Comparison of ENCODE assay signal across 12 cellular contexts in genomic region chr2:32838418-32838817, GRCh38.
A peak's percentile ranks its signal among the peaks of the same experiment; 100 is the strongest.
DNase-seq lines count a peak whose midpoint lies in the region; ATAC-seq and TF ChIP-seq lines count a peak whose summit lies in the region.
"Had no signal": no experiment of that assay in that cellular context is flagged by ENCODE, and none has a peak within 500 bp of the region (broad histone marks: within the 10 kb centered on the region; RNA-seq: fewer than 3 reads in every experiment).

No MANE protein-coding gene starts in this region.

- no peaks in the 10 kb centered on the region for H3K36me3 ChIP-seq in PC-3 (ENCODE audit: low read depth, low read length)
- H3K36me3 ChIP-seq: colonic mucosa had no signal

- no peaks in the 10 kb centered on the region for H3K4me1 ChIP-seq in PC-3 (ENCODE audit: insufficient read depth, low read length)
- H3K4me1 ChIP-seq: colonic mucosa had no signal

- no peaks in the 10 kb centered on the region for H3F3A ChIP-seq in PC-3 (ENCODE audit: low read length, unreplicated experiment)

- H3K4me1 Mint-ChIP-seq in activated T-cell treated with anti-CD3 and anti-CD28 coated beads, Interleukin-2, amount 50 U/mL, for 4 hours (ENCODE audit: low read depth): no peaks in the 10 kb centered on the region

- no peak overlapping the region for H2AFZ ChIP-seq in PC-3 (ENCODE audit: low read length)

- H3K4me2 ChIP-seq in PC-3 (ENCODE audit: low read length): no peak overlapping the region

- H3K27ac ChIP-seq in PC-3 (ENCODE audit: low read length): no peak overlapping the region
- H3K27ac ChIP-seq: 22Rv1, colonic mucosa had no signal

- no peaks in the 10 kb centered on the region for H3K36me3 Mint-ChIP-seq in activated T-cell treated with anti-CD3 and anti-CD28 coated beads, Interleukin-2, amount 50 U/mL, for 4 hours (ENCODE audit: insufficient read depth)

- no peaks in the 10 kb centered on the region for H3K27me3 ChIP-seq in PC-3 (ENCODE audit: low read length)
- H3K27me3 ChIP-seq: colonic mucosa had no signal

- POLR2A ChIA-PET in PC-3 (lab: Charles Lee; ENCODE audit: unreplicated experiment): no interaction called here

- intact Hi-C loops in PC-3 (cut with micrococcal nuclease): no loop called here

- no peak overlapping the region for H3K4me3 Mint-ChIP-seq in activated T-cell treated with anti-CD3 and anti-CD28 coated beads, Interleukin-2, amount 50 U/mL, for 4 hours

- ATAC-seq in HG02970 (IDR thresholded peaks at IDR 0.05; ENCODE audit: low FRiP score, unreplicated experiment): peak; percentile 61
- ATAC-seq in activated T-cell treated with anti-CD3 and anti-CD28 coated beads, Interleukin-2, amount 50 U/mL, for 4 hours: no peak
- no peak for ATAC-seq in HG02610 (IDR thresholded peaks at IDR 0.05; ENCODE audit: unreplicated experiment)
- no peak for ATAC-seq in HG03097 (IDR thresholded peaks at IDR 0.05; ENCODE audit: low FRiP score, unreplicated experiment)
- no peak for ATAC-seq in PC-3
- ATAC-seq: Panc1 had no signal

- H3K9me3 ChIP-seq in PC-3 (ENCODE audit: low read length): no peaks in the 10 kb centered on the region
- H3K9me3 ChIP-seq: colonic mucosa had no signal

- DNase-seq in SIG-M5 treated with dmso at 0.1 percent for 504 hours (lab: John Stamatoyannopoulos, UW; ENCODE audit: unreplicated experiment) (peak; percentile 7), SIG-M5 (lab: John Stamatoyannopoulos, UW) (no peak), NB4 (ENCODE audit: low read depth) (peak; percentile 11), PC-3 (no peak)
- DNase-seq in activated T-cell treated with anti-CD3 and anti-CD28 coated beads, Interleukin-2, amount 50 U/mL, for 4 hours: no peak
- DNase-seq: colonic mucosa, T1000 had no signal

- CTCF ChIA-PET in PC-3 (lab: Charles Lee): no interaction called here

- no peaks in the 10 kb centered on the region for H3K79me2 ChIP-seq in PC-3 (ENCODE audit: low read length)

- BruUV-seq in PC-3 (replicated peaks; lab: Mats Ljungman, UMichigan): no TSS peak

- H3K9me2 ChIP-seq in PC-3 (replicated peaks; ENCODE audit: low read length): no peaks in the 10 kb centered on the region

- no peaks in the 10 kb centered on the region for H3K9me3 Mint-ChIP-seq in activated T-cell treated with anti-CD3 and anti-CD28 coated beads, Interleukin-2, amount 50 U/mL, for 4 hours

- no peak for TF ChIP-seq POLR2A in NB4 (IDR thresholded peaks at IDR 0.05; ENCODE audit: extremely low read depth, insufficient read length)

- H3K9ac ChIP-seq in PC-3 (ENCODE audit: low read length): no peak overlapping the region

- no peaks in the 10 kb centered on the region for H4K20me1 ChIP-seq in PC-3 (ENCODE audit: low read length)

- H3K4me3 ChIP-seq in NB4 (ENCODE audit: low read depth, low read length): no peak overlapping the region
- no peak overlapping the region for H3K4me3 ChIP-seq in PC-3 (ENCODE audit: low read length)
- H3K4me3 ChIP-seq: colonic mucosa had no signal

- no peaks in the 10 kb centered on the region for H3K27me3 Mint-ChIP-seq in activated T-cell treated with anti-CD3 and anti-CD28 coated beads, Interleukin-2, amount 50 U/mL, for 4 hours (ENCODE audit: low read depth)

- TF ChIP-seq CTCF in NB4 (IDR thresholded peaks at IDR 0.05; ENCODE audit: low read depth, low read length) (no peak), PC-3 (conservative IDR thresholded peaks at IDR 0.05; ENCODE audit: low read depth, low read length) (no peak)

Comparison
In these comparisons a context has a peak if more than half of its experiments do, and no peak if none do; other contexts are left out.
1. DNase-seq: peak in SIG-M5 treated with dmso at 0.1 percent for 504 hours (single experiment) and NB4 (single experiment); none in SIG-M5 (single experiment), activated T-cell treated with anti-CD3 and anti-CD28 coated beads, Interleukin-2, amount 50 U/mL, for 4 hours (single experiment) and PC-3 (single experiment).